ENCODE assay signal across 20 cellular contexts in genomic region chr12:123798518-123798917, GRCh38.
"Had no signal": no experiment of that assay in that cellular context is flagged by ENCODE, and none has a peak within 500 bp of the region (broad histone marks: within the 10 kb centered on the region; RNA-seq: fewer than 3 reads in every experiment).

No MANE protein-coding gene starts in this region.

- DNase-seq: dermis blood vessel endothelial cell; dorsolateral prefrontal cortex; effector CD4-positive, alpha-beta T cell; effector memory CD4-positive, alpha-beta T cell; foreskin keratinocyte; heart left ventricle; hypothalamus; immature natural killer cell; islet precursor cell; kidney; kidney glomerular epithelial cell; left cardiac atrium; left lung; left ventricle myocardium superior; lower lobe of right lung; mesenchymal stem cell; naive thymus-derived CD4-positive, alpha-beta T cell had no signal

- ATAC-seq: foreskin keratinocyte; gastroesophageal sphincter; heart left ventricle; left cardiac atrium; left lung; left ventricle myocardium superior; lower lobe of right lung; naive thymus-derived CD4-positive, alpha-beta T cell had no signal

- FAIRE-seq: endothelial cell of umbilical vein, frontal cortex, kidney had no signal
